33 cellular contexts compared by ENCODE assay signal in the genomic region with DNA sequence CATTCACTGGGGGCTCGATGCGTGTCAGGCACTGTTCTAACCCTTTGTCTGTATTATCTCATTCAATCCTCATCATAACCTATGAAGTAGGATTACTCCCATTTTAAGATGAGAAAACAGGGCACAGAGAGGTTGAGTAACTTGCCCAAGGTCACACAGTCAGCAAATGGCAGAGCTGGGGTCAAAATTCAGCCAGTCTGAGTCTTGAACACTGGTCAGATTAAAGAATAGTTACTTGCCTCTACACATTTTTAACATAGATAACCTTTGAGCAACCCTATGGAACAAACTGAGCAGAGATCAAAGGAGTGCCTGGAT. TPM values are rescaled to one million over a fixed set of nuclear protein-coding genes. Genes with fewer than 3 reads are reported as not detected.
DNase-seq lines count a peak whose midpoint lies in the region; ATAC-seq, FAIRE-seq and TF ChIP-seq lines count a peak whose summit lies in the region.
"Had no signal": no experiment of that assay in that cellular context is flagged by ENCODE, and none has a peak within 500 bp of the region (broad histone marks: within the 10 kb centered on the region; RNA-seq: fewer than 3 reads in every experiment).

No MANE protein-coding gene starts in this region.

- no peaks in the 10 kb centered on the region for H4K20me1 ChIP-seq in HepG2 (ENCODE audit: insufficient read depth, low read length)
- no peaks in the 10 kb centered on the region for H4K20me1 ChIP-seq in K562 (replicated peaks; ENCODE audit: control insufficient read depth, insufficient read depth, low read length)
- H4K20me1 ChIP-seq: BLaER1; BLaER1 treated with 17β-estradiol and CSF1 and Interleukin-3, amounts not matched to agents 10 nM and 100 nM had no signal

- POLR2A ChIA-PET in HepG2 (lab: Yijun Ruan, JAX) (no interaction called here), HEK293 (lab: Yijun Ruan, JAX) (no interaction called here), K562 (lab: Yijun Ruan, JAX) (interaction anchor here (1.1 to 2.5 kb wide), 8 partner anchors 8 to 119 kb away, joined by 3 to 15 read pairs (median 8); a partner anchor contains a TSS)

- H3K36me3 ChIP-seq in HepG2 (replicated peaks in 1 of 2; ENCODE audit: control insufficient read depth in 1 of 2, insufficient read depth in 2 of 2, low read length in 2 of 2) (no peaks in the 10 kb centered on the region), right lobe of liver (no peaks in the 10 kb centered on the region), HEK293 (ENCODE audit: control insufficient read depth in 2 of 2, insufficient read depth in 1 of 2, low read length in 2 of 2) (no peaks in the 10 kb centered on the region), K562 (ENCODE audit: control insufficient read depth, insufficient read depth, low read length) (no peaks in the 10 kb centered on the region)
- H3K36me3 ChIP-seq: BE2C; BLaER1; BLaER1 treated with 17β-estradiol and CSF1 and Interleukin-3, amounts not matched to agents 10 nM and 100 nM had no signal

- H3K27me3 ChIP-seq in HepG2 (ENCODE audit: control insufficient read depth in 1 of 2, insufficient read depth in 2 of 2, low read length in 2 of 2): peaks cover 0 to 15% of the 10 kb centered on the region in 2 experiments; a peak in 2 of 5 replicates
- no peaks in the 10 kb centered on the region for H3K27me3 ChIP-seq in right lobe of liver
- peaks cover 0 to 29% of the 10 kb centered on the region in 2 experiments; a peak in 2 of 5 replicates for H3K27me3 ChIP-seq in K562 (ENCODE audit: control insufficient read depth in 2 of 2, insufficient read depth in 2 of 2, low read length in 2 of 2)
- H3K27me3 ChIP-seq: BLaER1; BLaER1 treated with 17β-estradiol and CSF1 and Interleukin-3, amounts not matched to agents 10 nM and 100 nM had no signal

- H3K9ac ChIP-seq in HepG2 (ENCODE audit: insufficient read depth, low read depth, low read length): no peak overlapping the region
- H3K9ac ChIP-seq in K562 (ENCODE audit: insufficient read depth in 1 of 2, low read depth in 2 of 2, low read length in 2 of 2): no peak overlapping the region
- H3K9ac ChIP-seq: BLaER1; BLaER1 treated with 17β-estradiol and CSF1 and Interleukin-3, amounts not matched to agents 10 nM and 100 nM had no signal

- WGBS in HepG2 (ENCODE audit: low lambda C conversion rate): 25% methylated on average over 2 of the region's 2 CpGs
- no CpG with 5 or more reads among the region's 2 CpGs for WGBS in right lobe of liver (ENCODE audit: insufficient coverage, low coverage, low lambda C conversion rate, missing lambda C conversion rate)
- WGBS in K562 (ENCODE audit: insufficient coverage, low coverage, missing lambda C conversion rate): 19% methylated on average over 2 of the region's 2 CpGs

- intact Hi-C loops in HepG2 (cut with micrococcal nuclease; ENCODE audit: unreplicated experiment) (no loop called here), right lobe of liver (cut with DNase I) (no loop called here), K562 (cut with micrococcal nuclease) (loop anchor here (1.0 kb wide), 1 partner anchor 28 kb away; a partner anchor contains a TSS)

- FAIRE-seq in HepG2 (lab: Jason Lieb, UNC) (no peak), K562 (lab: Jason Lieb, UNC) (no peak)
- FAIRE-seq: A204.1, A549, D721Med had no signal

- in situ Hi-C loops in HepG2 (cut with HindIII; ENCODE audit: extremely low pct_ligation_motif_present, low pct_unique_long_range_greater_than_20kb): no loop called here
- in situ Hi-C loops in K562 (cut with MboI): no loop called here

- ATAC-seq in HepG2 (no peak), right lobe of liver (no peak), K562 (no peak)
- ATAC-seq: CD8-positive, alpha-beta T cell had no signal

- TF ChIP-seq POLR2A in HepG2 (IDR thresholded peaks at IDR 0.05; ENCODE audit: insufficient read depth in 1 of 2, low read depth in 2 of 2, low read length in 2 of 2) (no peak), right lobe of liver (IDR thresholded peaks at IDR 0.05) (no peak), K562 (conservative IDR thresholded peaks at IDR 0.05) (no peak)

- no peak overlapping the region for H3K4me2 ChIP-seq in HepG2 (ENCODE audit: low read depth, low read length)
- peak overlapping the region; percentile 61 for H3K4me2 ChIP-seq in K562 (ENCODE audit: insufficient read depth, low read length)
- H3K4me2 ChIP-seq: A549; BLaER1; BLaER1 treated with 17β-estradiol and CSF1 and Interleukin-3, amounts not matched to agents 10 nM and 100 nM had no signal

- H3K79me2 ChIP-seq in HepG2 (ENCODE audit: insufficient read depth, low read length) (no peaks in the 10 kb centered on the region), K562 (ENCODE audit: control insufficient read depth, insufficient read depth, low read length) (no peaks in the 10 kb centered on the region)

- TF ChIP-seq RAD21 in HepG2 (CRISPR knock-in tag; IDR thresholded peaks at IDR 0.05) (no peak), K562 (CRISPR knock-in tag; conservative IDR thresholded peaks at IDR 0.05 in 1 of 2, IDR thresholded peaks at IDR 0.05 in 1 of 2) (no peak)

- BruUV-seq in HepG2 (replicated peaks; lab: Mats Ljungman, UMichigan) (no TSS peak), K562 (replicated peaks; lab: Mats Ljungman, UMichigan) (no TSS peak)

- H3K4me1 ChIP-seq in HepG2 (ENCODE audit: insufficient read depth, low read length) (no peaks in the 10 kb centered on the region), right lobe of liver (no peaks in the 10 kb centered on the region), HEK293 (ENCODE audit: control insufficient read depth, insufficient read depth, low read length) (no peaks in the 10 kb centered on the region), K562 (replicated peaks in 1 of 2; ENCODE audit: control insufficient read depth in 2 of 2, insufficient read depth in 2 of 2, low read length in 2 of 2) (peaks cover 6 to 15% of the 10 kb centered on the region in 2 experiments)
- H3K4me1 ChIP-seq: BLaER1 had no signal

- no peak for TF ChIP-seq CTCF in HepG2 (CRISPR knock-in tag; IDR thresholded peaks at IDR 0.05)
- TF ChIP-seq CTCF in right lobe of liver (IDR thresholded peaks at IDR 0.05): no peak
- TF ChIP-seq CTCF in HEK293 (tag by site-specific recombination; IDR thresholded peaks at IDR 0.05): no peak
- TF ChIP-seq CTCF in K562 (IDR thresholded peaks at IDR 0.05 in 2 of 3, conservative IDR thresholded peaks at IDR 0.05 in 1 of 3; ENCODE audit: insufficient read depth in 2 of 3, low read depth in 1 of 3, low read length in 3 of 3): no peak

- H3K27ac ChIP-seq in HepG2 (ENCODE audit: extremely low read length, insufficient read depth, low read length) (no peak overlapping the region), right lobe of liver (no peak overlapping the region), HEK293 (ENCODE audit: extremely low read depth, low read depth, low read length) (no peak overlapping the region), K562 (ENCODE audit: extremely low read depth, low read depth, low read length) (no peak overlapping the region; the same call in 2 of the 3 replicates)
- H3K27ac ChIP-seq: 22Rv1; A549; BLaER1; BLaER1 treated with 17β-estradiol and CSF1 and Interleukin-3, amounts not matched to agents 10 nM and 100 nM; C4-2B had no signal

- H2AFZ ChIP-seq in HepG2 (ENCODE audit: low read length) (no peak overlapping the region), K562 (ENCODE audit: low read depth, low read length) (no peak overlapping the region)

- H3K4me3 ChIP-seq in HepG2 (replicated peaks in 1 of 3; ENCODE audit: insufficient read depth in 1 of 3, low read depth in 2 of 3, low read length in 3 of 3) (no peak overlapping the region), right lobe of liver (no peak overlapping the region), HEK293 (ENCODE audit: low read depth, low read length) (no peak overlapping the region), K562 (no peak overlapping the region)
- H3K4me3 ChIP-seq: A549; BLaER1; BLaER1 treated with 17β-estradiol and CSF1 and Interleukin-3, amounts not matched to agents 10 nM and 100 nM had no signal

- CTCF ChIA-PET in HepG2 (lab: Yijun Ruan, JAX; ENCODE audit: low intra/inter-chr PET ratio, low total read pairs): no interaction called here
- CTCF ChIA-PET in HEK293 (lab: Yijun Ruan, JAX): interaction anchor here (1.5 to 3.0 kb wide), 2 partner anchors 20 to 398 kb away, joined by 5 to 10 read pairs; no protein-coding TSS in a partner anchor
- CTCF ChIA-PET in K562 (lab: Yijun Ruan, JAX; ENCODE audit: low intra/inter-chr PET ratio): no interaction called here

- DNase-seq in HepG2 (ENCODE audit: low spot score) (no peak), right lobe of liver (no peak), K562 (ENCODE audit: extremely low read depth in 1 of 4, low spot score in 3 of 4) (no peak), NCI-H187 (lab: John Stamatoyannopoulos, UW) (no peak)
- no peak for DNase-seq in activated naive CD4-positive, alpha-beta T cell treated with anti-CD3 and anti-CD28 coated beads, Interleukin-2, amount 50 U/mL, for 16 hours
- DNase-seq: 8988T; ACHN; AML-193; BE2C; C1 segment of cervical spinal cord; Caco-2; Calu3; CD4-positive, alpha-beta memory T cell; CD4-positive, alpha-beta T cell; CD4-positive, CD25-positive, alpha-beta regulatory T cell; CD8-positive, alpha-beta memory T cell; CD8-positive, alpha-beta T cell; COR-L47; DMS 273 treated with DMSO at 0.1 percent for 48 hours; DMS153; DMS53; DMS79; DMS79 treated with DMSO at 0.1 percent for 48 hours; DND-41; EL had no signal

- no peak for TF ChIP-seq EP300 in HepG2 (IDR thresholded peaks at IDR 0.05; ENCODE audit: low read depth in 2 of 2, low read length in 2 of 2)
- TF ChIP-seq EP300 in HepG2 (CRISPR knock-in tag; IDR thresholded peaks at IDR 0.05; ENCODE audit: borderline replicate concordance): no peak
- TF ChIP-seq EP300 in K562 (IDR thresholded peaks at IDR 0.05; ENCODE audit: low read length): no peak

- H3K9me3 ChIP-seq in HepG2 (ENCODE audit: low read length) (no peaks in the 10 kb centered on the region), right lobe of liver (no peaks in the 10 kb centered on the region), HEK293 (ENCODE audit: control insufficient read depth, insufficient read depth, low read depth, low read length) (no peaks in the 10 kb centered on the region), K562 (replicated peaks; ENCODE audit: control insufficient read depth, insufficient read depth, low read depth, low read length) (peaks cover 14% of the 10 kb centered on the region)
- H3K9me3 ChIP-seq: A549, BE2C, Caco-2 had no signal

- no peaks in the 10 kb centered on the region for H3K9me1 ChIP-seq in K562 (ENCODE audit: control insufficient read depth, insufficient read depth, low read length)

RNA-seq across cellular contexts. Expression of a gene that starts 27.2 kb away (rescaled TPM):
- 0.11 and 0.20 TPM in 2 replicates for total RNA-seq in HepG2 (2016; rRNA removed; fragmentation: Illumina TruSeq; extraction: Trizol)
- total RNA-seq in HepG2 (2016; cell fraction: cytosol; rRNA removed; fragmentation: Illumina TruSeq; extraction: Trizol; ENCODE audit: low read depth): 0.26 TPM in 1 of 2 replicates, not detected in the other
- 0.09 and 0.13 TPM in 2 replicates for total RNA-seq in HepG2 (2016; cell fraction: insoluble cytoplasmic fraction; rRNA removed; fragmentation: Illumina TruSeq; extraction: Trizol)
- 0.09 and 0.48 TPM in 2 replicates for total RNA-seq in HepG2 (2016; cell fraction: membrane; rRNA removed; fragmentation: Illumina TruSeq; extraction: Trizol)
- not detected in 2 replicates for total RNA-seq in HepG2 (2016; cell fraction: nucleus; rRNA removed; fragmentation: Illumina TruSeq; extraction: Trizol)
- polyA plus RNA-seq in HepG2 (2011; rRNA removed): 0.07 and 0.16 TPM in 2 replicates
- polyA plus RNA-seq in HepG2 (2011; cell fraction: cytosol; rRNA removed): 0.10 and 0.17 TPM in 2 replicates
- 0.10 and 0.23 TPM in 2 replicates for polyA plus RNA-seq in HepG2 (2011; cell fraction: nucleus; rRNA removed)
- 0.08 and 0.17 TPM in 2 replicates for polyA plus RNA-seq in HepG2 (2012)
- polyA plus RNA-seq in HepG2 (2016; cell fraction: cytosol; fragmentation: Illumina TruSeq; extraction: Trizol; ENCODE audit: low read depth): 0.03 TPM in 1 of 2 replicates, not detected in the other
- polyA plus RNA-seq in HepG2 (2016; cell fraction: insoluble cytoplasmic fraction; fragmentation: Illumina TruSeq; extraction: Trizol; ENCODE audit: low read depth): 0.10 TPM in 1 of 2 replicates, not detected in the other
- polyA plus RNA-seq in HepG2 (2016; cell fraction: membrane; fragmentation: Illumina TruSeq; extraction: Trizol; ENCODE audit: low read depth): 0.13 TPM in 1 of 2 replicates, not detected in the other
- polyA plus RNA-seq in HepG2 (2016; cell fraction: nucleus; fragmentation: Illumina TruSeq; extraction: Trizol; ENCODE audit: insufficient read depth, low read depth): 0.25 TPM in 1 of 2 replicates, not detected in the other
- 0.60 and 64.4 TPM in 2 replicates for polyA minus RNA-seq in HepG2 (2011; rRNA and poly(A)+ RNA removed; ENCODE audit: low replicate concordance)
- polyA minus RNA-seq in HepG2 (2011; cell fraction: cytosol; rRNA and poly(A)+ RNA removed): 0.30 and 0.35 TPM in 2 replicates
- 0.25 and 0.52 TPM in 2 replicates for polyA minus RNA-seq in HepG2 (2011; cell fraction: nucleus; rRNA and poly(A)+ RNA removed)
- 100 to 1,000 TPM; 130 to 625 (median 205) TPM for total RNA-seq in right lobe of liver
- total RNA-seq in K562 (2011; cell fraction: chromatin; rRNA removed; ENCODE audit: low replicate concordance): 622 and 799 TPM in 2 replicates
- 847 and 892 TPM in 2 replicates for total RNA-seq in K562 (2011; cell fraction: nucleolus; rRNA removed)
- 1,016 and 1,247 TPM in 2 replicates for total RNA-seq in K562 (2011; cell fraction: nucleoplasm; rRNA removed)
- total RNA-seq in K562 (2014; rRNA removed): 294 and 361 TPM in 2 replicates
- 236 and 238 TPM in 2 replicates for total RNA-seq in K562 (2014; rRNA removed; fragmentation: Illumina TruSeq; extraction: Trizol)
- 173 and 188 TPM in 2 replicates for total RNA-seq in K562 (2015; rRNA removed; fragmentation: Illumina TruSeq; extraction: Trizol)
- 254 and 296 TPM in 2 replicates for total RNA-seq in K562 (2021)
- 625 and 787 TPM in 2 replicates for polyA plus RNA-seq in K562 (2011; rRNA removed)
- 709 and 1,098 TPM in 2 replicates for polyA plus RNA-seq in K562 (2011; cell fraction: cytosol; rRNA removed)
- 446 and 453 TPM in 2 replicates for polyA plus RNA-seq in K562 (2011; cell fraction: nucleus; rRNA removed)
- 116 and 259 TPM in 2 replicates for polyA plus RNA-seq in K562 (2012)
- polyA plus RNA-seq in K562 (2014; fragmentation: Illumina TruSeq; extraction: Trizol): 188 and 224 TPM in 2 replicates
- 10 to 100 TPM; 57.1 to 69.2 TPM for polyA plus RNA-seq in K562 (2014; fragmentation: Nextera tagmentation; extraction: Ambion mirVana)
- 250 and 268 TPM in 2 replicates for polyA plus RNA-seq in K562 (2014; rRNA removed)
- polyA minus RNA-seq in K562 (2011; rRNA and poly(A)+ RNA removed): 551 and 619 TPM in 2 replicates
- 392 and 408 TPM in 2 replicates for polyA minus RNA-seq in K562 (2011; cell fraction: cytosol; rRNA and poly(A)+ RNA removed)
- 329 and 473 TPM in 2 replicates for polyA minus RNA-seq in K562 (2011; cell fraction: nucleus; rRNA and poly(A)+ RNA removed)

Comparison
In these comparisons a context has a peak if more than half of its experiments do, and no peak if none do; other contexts are left out.
1. RNA of a gene that starts 27.2 kb away (total RNA-seq): 173 to 1,247 TPM in K562 and 130 to 625 TPM in right lobe of liver; 0.09 to 0.48 TPM in HepG2; every median in the first group is over 10 times any median in the second.